In genomic region chr16:89701425-89702406, GRCh38 we compare ENCODE assay signal across 8 cellular contexts. TPM values are rescaled to one million over a fixed set of nuclear protein-coding genes. Genes with fewer than 3 reads are reported as not detected.
DNase-seq lines count a peak whose midpoint lies in the region; ATAC-seq and TF ChIP-seq lines count a peak whose summit lies in the region.

Gene SPATA2L, minus strand, starts transcription at chr16:89701705. Its CDS starts 473 bp downstream, at chr16:89701232.

- DNase-seq in GM13977 (ENCODE audit: low spot score) = peak; percentile 99
- peak; percentile 72 for DNase-seq in NCI-H1436 treated with DMSO at 0.1 percent for 48 hours (lab: John Stamatoyannopoulos, UW)
- peak in 55 of 56 donors; percentile 19 to 88 (median 74) for DNase-seq in amygdala (lab: John Stamatoyannopoulos, UW)
- peak; percentile 93 for DNase-seq in left ventricle myocardium superior
- no peak for DNase-seq in pulmonary artery endothelial cell (ENCODE audit: low read depth, low spot score)
- no peak for DNase-seq in vagina (ENCODE audit: extremely low spot score in 2 of 2)

- peak within 1 kb of the TSS; percentile 68 to 84 for H3K4me3 ChIP-seq in vagina

- H3K9me3 ChIP-seq in vagina = no peaks in the 10 kb centered on the region

- peak in 1 of 2 donors; percentile 88 for TF ChIP-seq POLR2A in vagina (IDR thresholded peaks at IDR 0.05)

- no peaks in the 10 kb centered on the region for H3K9me3 Mint-ChIP-seq in T-helper 1 cell treated with Interleukin-12 subunit alpha and Interleukin-12 subunit beta and Interleukin-4 antibody, amounts not matched to agents 30 μg/mL and 1 μg/mL, for 36 hours

- peak within 1 kb of the TSS; percentile 79 for H3K4me3 Mint-ChIP-seq in T-helper 1 cell treated with Interleukin-12 subunit alpha and Interleukin-12 subunit beta and Interleukin-4 antibody, amounts not matched to agents 30 μg/mL and 1 μg/mL, for 36 hours

- intact Hi-C loops in left ventricle myocardium superior (cut with micrococcal nuclease) = no loop called here
- intact Hi-C loops in vagina (cut with DNase I) = loop anchor here (5.0 to 10.0 kb wide), 2 partner anchors 139 to 163 kb away; partner anchors contain the start of gene RPL13

- TF ChIP-seq CTCF in GM13977 (IDR thresholded peaks at IDR 0.05; ENCODE audit: extremely low read depth, insufficient read depth, missing control alignments) (peak; percentile 35), vagina (IDR thresholded peaks at IDR 0.05) (no peak)

- peak; percentile 72 for ATAC-seq in HG02798 (IDR thresholded peaks at IDR 0.05; ENCODE audit: poor library complexity, unreplicated experiment)
- ATAC-seq in left ventricle myocardium superior = peak; percentile 82

- H3K27ac ChIP-seq in vagina = peak within 1 kb of the TSS; percentile 79

- no peaks in the 10 kb centered on the region for H3K27me3 Mint-ChIP-seq in T-helper 1 cell treated with Interleukin-12 subunit alpha and Interleukin-12 subunit beta and Interleukin-4 antibody, amounts not matched to agents 30 μg/mL and 1 μg/mL, for 36 hours (ENCODE audit: low read depth)

- H3K36me3 ChIP-seq in vagina = no peaks in the 10 kb centered on the region

- H3K4me1 ChIP-seq in vagina = peaks cover 33% of the 10 kb centered on the region

- in situ Hi-C loops in GM13977 (cut with MboI; ENCODE audit: low pct_unique_long_range_greater_than_20kb, low sequenced_read_pairs, unreplicated experiment) = no loop called here

- H3K27ac Mint-ChIP-seq in T-helper 1 cell treated with Interleukin-12 subunit alpha and Interleukin-12 subunit beta and Interleukin-4 antibody, amounts not matched to agents 30 μg/mL and 1 μg/mL, for 36 hours = peak within 1 kb of the TSS; percentile 83

- peaks cover 11% of the 10 kb centered on the region for H3K4me1 Mint-ChIP-seq in T-helper 1 cell treated with Interleukin-12 subunit alpha and Interleukin-12 subunit beta and Interleukin-4 antibody, amounts not matched to agents 30 μg/mL and 1 μg/mL, for 36 hours (ENCODE audit: low read depth)

- no peaks in the 10 kb centered on the region for H3K27me3 ChIP-seq in vagina

- H3K36me3 Mint-ChIP-seq in T-helper 1 cell treated with Interleukin-12 subunit alpha and Interleukin-12 subunit beta and Interleukin-4 antibody, amounts not matched to agents 30 μg/mL and 1 μg/mL, for 36 hours (ENCODE audit: low read depth) = no peaks in the 10 kb centered on the region

RNA-seq across cellular contexts. Expression of gene SPATA2L, which starts in this region (rescaled TPM):
- total RNA-seq in left ventricle myocardium superior (2.3 TPM), pulmonary artery endothelial cell (14.8 and 16.3 TPM in 2 replicates), vagina (16.2 TPM)

Comparison
In these comparisons a context has a peak if more than half of its experiments do, and no peak if none do; other contexts are left out.
1. DNase-seq: peak in GM13977 (single experiment), NCI-H1436 treated with DMSO at 0.1 percent for 48 hours (single experiment), amygdala (55 of 56) and left ventricle myocardium superior (single experiment); none in pulmonary artery endothelial cell (single experiment) and vagina (0 of 2).